Comparison of ENCODE assay signal across 25 cellular contexts in the genomic region with DNA sequence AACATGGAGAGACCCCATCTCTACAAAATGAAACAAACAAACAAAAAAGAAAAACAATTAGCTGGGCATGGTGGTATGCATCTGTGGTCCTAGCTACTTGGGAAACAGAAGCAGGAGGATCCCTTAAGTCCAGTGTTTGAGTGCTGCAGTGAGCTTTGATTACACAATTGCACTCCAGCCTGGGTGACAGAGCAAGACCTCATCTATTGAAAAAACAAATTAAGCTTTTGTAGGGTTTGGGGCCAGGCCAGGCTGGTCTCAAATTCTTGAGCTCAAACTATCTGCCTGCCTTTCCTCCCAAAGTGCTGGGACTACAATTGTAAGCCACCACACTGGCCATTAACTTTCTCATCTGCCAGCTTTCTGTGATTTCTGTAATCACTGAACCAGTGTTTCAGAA. TPM values are rescaled to one million over a fixed set of nuclear protein-coding genes. Genes with fewer than 3 reads are reported as not detected.
DNase-seq lines count a peak whose midpoint lies in the region; ATAC-seq and TF ChIP-seq lines count a peak whose summit lies in the region.
"Had no signal": no experiment of that assay in that cellular context is flagged by ENCODE, and none has a peak within 500 bp of the region (broad histone marks: within the 10 kb centered on the region; RNA-seq: fewer than 3 reads in every experiment).

No MANE protein-coding gene starts in this region.

- no peak for TF ChIP-seq CTCF in thyroid gland (IDR thresholded peaks at IDR 0.05)

- no peaks in the 10 kb centered on the region for H3K27me3 Mint-ChIP-seq in activated naive CD8-positive, alpha-beta T cell treated with anti-CD3 and anti-CD28 coated beads, Interleukin-2, amount 10 ng/mL, durations not matched to agents 7 days and 5 days
- no peaks in the 10 kb centered on the region for H3K27me3 Mint-ChIP-seq in activated naive CD8-positive, alpha-beta T cell treated with anti-CD3 and anti-CD28 coated beads for 36 hours
- H3K27me3 Mint-ChIP-seq: activated CD8-positive, alpha-beta memory T cell treated with anti-CD3 and anti-CD28 coated beads, Interleukin-2, amount 10 ng/mL, durations not matched to agents 7 days and 5 days; activated naive CD4-positive, alpha-beta T cell treated with anti-CD3 and anti-CD28 coated beads, Interleukin-2, amount 50 U/mL, for 24 hours; IgD-negative memory B cell; progenitor cell of endocrine pancreas had no signal

- DNase-seq in activated naive CD8-positive, alpha-beta T cell treated with anti-CD3 and anti-CD28 coated beads, Interleukin-2, amount 10 ng/mL, durations not matched to agents 7 days and 5 days: no peak
- DNase-seq in activated naive CD8-positive, alpha-beta T cell treated with anti-CD3 and anti-CD28 coated beads for 36 hours: no peak
- DNase-seq in astrocyte of the hippocampus (ENCODE audit: low read depth, low spot score): peak; percentile 19
- DNase-seq in globus pallidus (ENCODE audit: low spot score): peak; percentile 62
- peak; percentile 60 to 68 for DNase-seq in thyroid gland
- DNase-seq in superior temporal gyrus (ENCODE audit: extremely low spot score): no peak
- DNase-seq in AML-193 (lab: John Stamatoyannopoulos, UW): no peak
- DNase-seq: activated CD4-positive, alpha-beta T cell treated with anti-CD3 and anti-CD28 coated beads, Interleukin-2, amount 50 U/mL, for 1 hour; activated CD8-positive, alpha-beta memory T cell treated with anti-CD3 and anti-CD28 coated beads, Interleukin-2, amount 10 ng/mL, durations not matched to agents 7 days and 5 days; body of pancreas; DND-41; effector memory CD4-positive, alpha-beta T cell; glutamatergic neuron; H7; kidney; NCI-H2029; NCI-H2227 treated with DMSO at 0.1 percent for 48 hours; RPMI8226 had no signal

- no peaks in the 10 kb centered on the region for H3K9me3 ChIP-seq in thyroid gland
- H3K9me3 ChIP-seq: A549, BLaER1, body of pancreas had no signal

- no peak for TF ChIP-seq POLR2A in thyroid gland (IDR thresholded peaks at IDR 0.05)

- peaks cover 2% of the 10 kb centered on the region for H3K4me1 Mint-ChIP-seq in activated naive CD8-positive, alpha-beta T cell treated with anti-CD3 and anti-CD28 coated beads, Interleukin-2, amount 10 ng/mL, durations not matched to agents 7 days and 5 days
- peaks cover 10% of the 10 kb centered on the region for H3K4me1 Mint-ChIP-seq in activated naive CD8-positive, alpha-beta T cell treated with anti-CD3 and anti-CD28 coated beads for 36 hours
- H3K4me1 Mint-ChIP-seq: activated CD8-positive, alpha-beta memory T cell treated with anti-CD3 and anti-CD28 coated beads, Interleukin-2, amount 10 ng/mL, durations not matched to agents 7 days and 5 days had no signal

- peak overlapping the region; percentile 23 for H3K27ac Mint-ChIP-seq in activated naive CD8-positive, alpha-beta T cell treated with anti-CD3 and anti-CD28 coated beads, Interleukin-2, amount 10 ng/mL, durations not matched to agents 7 days and 5 days
- H3K27ac Mint-ChIP-seq in activated naive CD8-positive, alpha-beta T cell treated with anti-CD3 and anti-CD28 coated beads for 36 hours: no peak overlapping the region
- H3K27ac Mint-ChIP-seq: activated CD8-positive, alpha-beta memory T cell treated with anti-CD3 and anti-CD28 coated beads, Interleukin-2, amount 10 ng/mL, durations not matched to agents 7 days and 5 days; activated naive CD4-positive, alpha-beta T cell treated with anti-CD3 and anti-CD28 coated beads, Interleukin-2, amount 50 U/mL, for 24 hours; IgD-negative memory B cell; progenitor cell of endocrine pancreas; T-helper 1 cell treated with Interleukin-12 subunit alpha and Interleukin-12 subunit beta and Interleukin-4 antibody, amounts not matched to agents 30 μg/mL and 1 μg/mL, for 36 hours had no signal

- H3K27me3 ChIP-seq in thyroid gland: no peaks in the 10 kb centered on the region
- H3K27me3 ChIP-seq: BLaER1, body of pancreas had no signal

- no peak overlapping the region for H3K4me3 ChIP-seq in thyroid gland (replicated peaks in 1 of 3)
- H3K4me3 ChIP-seq: A549, BLaER1, body of pancreas had no signal

- H3K9me3 Mint-ChIP-seq in activated naive CD8-positive, alpha-beta T cell treated with anti-CD3 and anti-CD28 coated beads, Interleukin-2, amount 10 ng/mL, durations not matched to agents 7 days and 5 days: no peaks in the 10 kb centered on the region
- H3K9me3 Mint-ChIP-seq in activated naive CD8-positive, alpha-beta T cell treated with anti-CD3 and anti-CD28 coated beads for 36 hours: no peaks in the 10 kb centered on the region
- H3K9me3 Mint-ChIP-seq: activated naive CD4-positive, alpha-beta T cell treated with anti-CD3 and anti-CD28 coated beads, Interleukin-2, amount 50 U/mL, for 24 hours; IgD-negative memory B cell; T-helper 1 cell treated with Interleukin-12 subunit alpha and Interleukin-12 subunit beta and Interleukin-4 antibody, amounts not matched to agents 30 μg/mL and 1 μg/mL, for 36 hours had no signal

- no peak for ATAC-seq in activated naive CD8-positive, alpha-beta T cell treated with anti-CD3 and anti-CD28 coated beads, Interleukin-2, amount 10 ng/mL, durations not matched to agents 7 days and 5 days (ENCODE audit: low read depth)
- ATAC-seq in HG02678 (IDR thresholded peaks at IDR 0.05; ENCODE audit: unreplicated experiment): no peak
- ATAC-seq: A549; activated CD8-positive, alpha-beta memory T cell treated with anti-CD3 and anti-CD28 coated beads, Interleukin-2, amount 10 ng/mL, durations not matched to agents 7 days and 5 days had no signal

- peak overlapping the region in 2 of 3 donors; percentile 28 for H3K27ac ChIP-seq in thyroid gland
- H3K27ac ChIP-seq: A549, BLaER1 had no signal

- H3K4me1 ChIP-seq in thyroid gland: peaks cover 10 to 31% of the 10 kb centered on the region in 2 donors
- H3K4me1 ChIP-seq: A549, BLaER1 had no signal

- peaks cover 33% of the 10 kb centered on the region for H3K36me3 Mint-ChIP-seq in activated naive CD8-positive, alpha-beta T cell treated with anti-CD3 and anti-CD28 coated beads, Interleukin-2, amount 10 ng/mL, durations not matched to agents 7 days and 5 days
- H3K36me3 Mint-ChIP-seq in activated naive CD8-positive, alpha-beta T cell treated with anti-CD3 and anti-CD28 coated beads for 36 hours: peaks cover 12% of the 10 kb centered on the region

- no peaks in the 10 kb centered on the region for H3K36me3 ChIP-seq in thyroid gland

- H3K4me3 Mint-ChIP-seq in activated naive CD8-positive, alpha-beta T cell treated with anti-CD3 and anti-CD28 coated beads, Interleukin-2, amount 10 ng/mL, durations not matched to agents 7 days and 5 days: no peak overlapping the region
- no peak overlapping the region for H3K4me3 Mint-ChIP-seq in activated naive CD8-positive, alpha-beta T cell treated with anti-CD3 and anti-CD28 coated beads for 36 hours
- H3K4me3 Mint-ChIP-seq: activated CD8-positive, alpha-beta memory T cell treated with anti-CD3 and anti-CD28 coated beads, Interleukin-2, amount 10 ng/mL, durations not matched to agents 7 days and 5 days; activated naive CD4-positive, alpha-beta T cell treated with anti-CD3 and anti-CD28 coated beads, Interleukin-2, amount 50 U/mL, for 24 hours; IgD-negative memory B cell; T-helper 1 cell treated with Interleukin-12 subunit alpha and Interleukin-12 subunit beta and Interleukin-4 antibody, amounts not matched to agents 30 μg/mL and 1 μg/mL, for 36 hours had no signal

- POLR2A ChIA-PET in activated naive CD8-positive, alpha-beta T cell treated with anti-CD3 and anti-CD28 coated beads, Interleukin-2, amount 10 ng/mL, durations not matched to agents 7 days and 5 days (lab: Charles Lee): interaction anchor here (0.7 to 1.2 kb wide), 2 partner anchors 13 to 44 kb away, joined by 3 to 4 read pairs; no protein-coding TSS in a partner anchor

- intact Hi-C loops in thyroid gland (cut with DNase I): no loop called here

RNA-seq across cellular contexts. Expression of a gene that starts 27.2 kb away (rescaled TPM):
- total RNA-seq in activated naive CD8-positive, alpha-beta T cell treated with anti-CD3 and anti-CD28 coated beads, Interleukin-2, amount 10 ng/mL, durations not matched to agents 7 days and 5 days: 10 to 100 TPM; 54.1 to 55.1 TPM
- 10 to 100 TPM; 34.7 to 37.2 TPM for total RNA-seq in activated naive CD8-positive, alpha-beta T cell treated with anti-CD3 and anti-CD28 coated beads for 36 hours
- 100 to 1,000 TPM in 3 of 4 donors, 10 to 100 TPM in 1; 71.2 to 145 (median 121) TPM for total RNA-seq in thyroid gland

RNA-seq across cellular contexts. Expression of a gene that starts 29.2 kb away (rescaled TPM):
- total RNA-seq in activated naive CD8-positive, alpha-beta T cell treated with anti-CD3 and anti-CD28 coated beads, Interleukin-2, amount 10 ng/mL, durations not matched to agents 7 days and 5 days: 1 to 10 TPM; 8.6 to 9.0 TPM
- 1 to 10 TPM; 5.9 to 8.0 TPM for total RNA-seq in activated naive CD8-positive, alpha-beta T cell treated with anti-CD3 and anti-CD28 coated beads for 36 hours
- total RNA-seq in thyroid gland: 1 to 10 TPM; 5.2 to 8.9 (median 7.0) TPM

RNA-seq across cellular contexts. Expression of a gene that starts 59.9 kb away (rescaled TPM):
- 10 to 100 TPM; 77.4 to 84.8 TPM for total RNA-seq in activated naive CD8-positive, alpha-beta T cell treated with anti-CD3 and anti-CD28 coated beads, Interleukin-2, amount 10 ng/mL, durations not matched to agents 7 days and 5 days
- 10 to 100 TPM; 67.2 to 67.7 TPM for total RNA-seq in activated naive CD8-positive, alpha-beta T cell treated with anti-CD3 and anti-CD28 coated beads for 36 hours
- total RNA-seq in thyroid gland: 10 to 100 TPM; 25.6 to 37.9 (median 35.2) TPM

Comparison
In these comparisons a context has a peak if more than half of its experiments do, and no peak if none do; other contexts are left out.
1. DNase-seq: peak in astrocyte of the hippocampus (single experiment), globus pallidus (single experiment) and thyroid gland (2 of 2); none in activated naive CD8-positive, alpha-beta T cell treated with anti-CD3 and anti-CD28 coated beads, Interleukin-2, amount 10 ng/mL, durations not matched to agents 7 days and 5 days (single experiment), activated naive CD8-positive, alpha-beta T cell treated with anti-CD3 and anti-CD28 coated beads for 36 hours (single experiment), superior temporal gyrus (single experiment) and AML-193 (0 of 2).